Comparison of ENCODE assay signal across 18 cellular contexts in genomic region chr16:20928774-20929411, GRCh38. TPM values are rescaled to one million over a fixed set of nuclear protein-coding genes. Genes with fewer than 3 reads are reported as not detected.
A peak's percentile ranks its signal among the peaks of the same experiment; 100 is the strongest.
DNase-seq lines count a peak whose midpoint lies in the region; ATAC-seq and TF ChIP-seq lines count a peak whose summit lies in the region.
"Had no signal": no experiment of that assay in that cellular context is flagged by ENCODE, and none has a peak within 500 bp of the region (broad histone marks: within the 10 kb centered on the region; RNA-seq: fewer than 3 reads in every experiment).

No MANE protein-coding gene starts in this region.

- no peaks in the 10 kb centered on the region for H3K79me2 ChIP-seq in SK-N-SH (ENCODE audit: insufficient read depth)

- no peak for TF ChIP-seq RAD21 in SK-N-SH (IDR thresholded peaks at IDR 0.05; ENCODE audit: low read length)

- H3K27ac ChIP-seq in SK-N-SH (ENCODE audit: low read depth in 2 of 2, low read length in 1 of 2): no peak overlapping the region
- no peak overlapping the region for H3K27ac ChIP-seq in HEK293 (ENCODE audit: extremely low read depth, low read depth, low read length)
- H3K27ac ChIP-seq in gastrocnemius medialis: no peak overlapping the region
- H3K27ac ChIP-seq: C4-2B, foreskin keratinocyte had no signal

- H3K9ac ChIP-seq in SK-N-SH: no peak overlapping the region

- TF ChIP-seq POLR2A in gastrocnemius medialis (IDR thresholded peaks at IDR 0.05): no peak

- ATAC-seq in SK-N-SH treated with all-trans-retinoic acid at 6 μM for 48 hours (peak; percentile 40; the same call in 2 of the 3 replicates), gastrocnemius medialis (no peak)
- ATAC-seq: foreskin keratinocyte; natural killer cell treated with Interleukin-12 subunit alpha and Interleukin-12 subunit beta and Interleukin-15 and Interleukin-18, amount 100 ng/mL, for 72 hours had no signal

- no peaks in the 10 kb centered on the region for H3K27me3 ChIP-seq in SK-N-SH (ENCODE audit: insufficient read depth)
- H3K27me3 ChIP-seq in gastrocnemius medialis: no peaks in the 10 kb centered on the region
- H3K27me3 ChIP-seq: foreskin keratinocyte had no signal

- H3K4me3 ChIP-seq in SK-N-SH (ENCODE audit: low read depth in 2 of 2, low read length in 1 of 2) (no peak overlapping the region), HEK293 (ENCODE audit: low read depth, low read length) (no peak overlapping the region), gastrocnemius medialis (no peak overlapping the region)

- no peaks in the 10 kb centered on the region for H3F3A ChIP-seq in SK-N-SH (replicated peaks; ENCODE audit: insufficient read depth)

- H2AFZ ChIP-seq in SK-N-SH (ENCODE audit: low read depth): no peak overlapping the region

- H4K20me1 ChIP-seq in SK-N-SH (ENCODE audit: insufficient read depth): no peaks in the 10 kb centered on the region

- TF ChIP-seq CTCF in SK-N-SH (IDR thresholded peaks at IDR 0.05): no peak
- TF ChIP-seq CTCF in HEK293 (tag by site-specific recombination; IDR thresholded peaks at IDR 0.05): no peak
- no peak for TF ChIP-seq CTCF in gastrocnemius medialis (IDR thresholded peaks at IDR 0.05 in 4 of 5, conservative IDR thresholded peaks at IDR 0.05 in 1 of 5)

- H3K4me2 ChIP-seq in SK-N-SH: no peak overlapping the region

- H3K4me1 ChIP-seq in SK-N-SH (ENCODE audit: control insufficient read depth in 1 of 2, insufficient read depth in 2 of 2, low read depth in 1 of 2, low read length in 1 of 2) (no peaks in the 10 kb centered on the region), HEK293 (ENCODE audit: control insufficient read depth, insufficient read depth, low read length) (no peaks in the 10 kb centered on the region), gastrocnemius medialis (peaks cover 6 to 7% of the 10 kb centered on the region in 2 donors)
- H3K4me1 ChIP-seq: foreskin keratinocyte had no signal

- 92% methylated on average over 5 of the region's 5 CpGs for WGBS in SK-N-SH (ENCODE audit: low lambda C conversion rate)

- intact Hi-C loops in gastrocnemius medialis (cut with DNase I; ENCODE audit: low total_unique reads): no loop called here

- POLR2A ChIA-PET in SK-N-SH (lab: Yijun Ruan, JAX) (no interaction called here), HEK293 (lab: Yijun Ruan, JAX) (interaction anchor here (0.6 kb wide), 1 partner anchor 1064 kb away, joined by 3 read pairs; no protein-coding TSS in a partner anchor)

- H3K9me3 ChIP-seq in SK-N-SH (no peaks in the 10 kb centered on the region), HEK293 (ENCODE audit: control insufficient read depth, insufficient read depth, low read depth, low read length) (no peaks in the 10 kb centered on the region), gastrocnemius medialis (no peaks in the 10 kb centered on the region)

- TF ChIP-seq EP300 in SK-N-SH (IDR thresholded peaks at IDR 0.05; ENCODE audit: borderline replicate concordance in 1 of 2, low read depth in 1 of 2, low read length in 1 of 2): no peak

- no peaks in the 10 kb centered on the region for H3K9me2 ChIP-seq in SK-N-SH

- in situ Hi-C loops in gastrocnemius medialis (cut with MboI; ENCODE audit: low sequenced_read_pairs in 4 of 4): no loop called here

- CTCF ChIA-PET in SK-N-SH (lab: Yijun Ruan, JAX) (no interaction called here), HEK293 (lab: Yijun Ruan, JAX) (no interaction called here)

- DNase-seq in SK-N-SH: no peak
- DNase-seq in fibroblast of gingiva (ENCODE audit: low read depth): peak; percentile 69
- DNase-seq in mesenteric fat pad (ENCODE audit: low spot score): peak; percentile 47
- DNase-seq in GM19238 (ENCODE audit: insufficient read length, low spot score): no peak
- no peak for DNase-seq in gastrocnemius medialis
- no peak for DNase-seq in amniotic stem cell (lab: John Stamatoyannopoulos, UW)
- DNase-seq: activated CD4-positive, alpha-beta T cell treated with anti-CD3 and anti-CD28 coated beads for 48 hours; activated CD8-positive, alpha-beta memory T cell treated with anti-CD3 and anti-CD28 coated beads, Interleukin-2, amount 50 U/mL, for 4 hours; foreskin keratinocyte; KG1; kidney glomerular epithelial cell; NCI-H2029 treated with DMSO at 0.1 percent for 48 hours; NCI-H446 treated with DMSO at 0.1 percent for 48 hours; RPMI8226 had no signal

- H3K36me3 ChIP-seq in SK-N-SH (replicated peaks in 1 of 2; ENCODE audit: control insufficient read depth in 1 of 2, insufficient read depth in 2 of 2, low read length in 1 of 2) (no peaks in the 10 kb centered on the region), HEK293 (ENCODE audit: control insufficient read depth in 2 of 2, insufficient read depth in 1 of 2, low read length in 2 of 2) (peaks cover 0 to 4% of the 10 kb centered on the region in 2 experiments; a peak in 1 of 3 replicates), gastrocnemius medialis (peaks cover 0 to 10% of the 10 kb centered on the region in 2 donors)

TF ChIP-seq in SK-N-SH treated with all-trans-retinoic acid at 6 μM for 48 hours, 23 proteins besides CTCF, POLR2A, EP300 and RAD21:
- no peak for TF ChIP-seq OSR1 (CRISPR knock-in tag; IDR thresholded peaks at IDR 0.05)
- TF ChIP-seq TOX (CRISPR knock-in tag; IDR thresholded peaks at IDR 0.05; ENCODE audit: borderline replicate concordance): no peak
- no peak for TF ChIP-seq ARNTL (CRISPR knock-in tag; IDR thresholded peaks at IDR 0.05; ENCODE audit: borderline replicate concordance, low read depth)
TF ChIP-seq in SK-N-SH treated with all-trans-retinoic acid at 6 μM for 48 hours: peak in this region for 0.

TF ChIP-seq in SK-N-SH, 30 proteins besides CTCF, POLR2A, EP300 and RAD21 (continues in another document):
- TF ChIP-seq PBX3 (IDR thresholded peaks at IDR 0.05): no peak
- TF ChIP-seq EZH2phosphoT487 (IDR thresholded peaks at IDR 0.05; ENCODE audit: borderline replicate concordance, low read depth): no peak
- TF ChIP-seq IRF3 (IDR thresholded peaks at IDR 0.05; ENCODE audit: low read depth, low read length): no peak

TF ChIP-seq in HEK293, 187 proteins besides CTCF, POLR2A, EP300 and RAD21:
- TF ChIP-seq ZNF521 (tag by site-specific recombination; IDR thresholded peaks at IDR 0.05) (no peak), ZNF558 (tag by site-specific recombination; IDR thresholded peaks at IDR 0.05) (peak; percentile 48; the same call in 1 of the 2 replicates), ZNF580 (tag by site-specific recombination; IDR thresholded peaks at IDR 0.05) (no peak)

RNA-seq across cellular contexts. Expression of gene LYRM1, which starts 28.3 kb away (rescaled TPM):
- 18.1 and 21.9 TPM in 2 replicates for polyA plus RNA-seq in SK-N-SH (2012; rRNA removed)
- 30.9 and 32.6 TPM in 2 replicates for polyA plus RNA-seq in SK-N-SH (2012; cell fraction: cytosol; rRNA removed)
- polyA plus RNA-seq in SK-N-SH (2012; cell fraction: nucleus; rRNA removed): 2.8 and 8.5 TPM in 2 replicates
- total RNA-seq in mesenteric fat pad (42.0 TPM), gastrocnemius medialis (10 to 100 TPM; 36.4 to 74.7 (median 38.8) TPM)

RNA-seq across cellular contexts. Expression of gene DCUN1D3, which starts 28.7 kb away (rescaled TPM):
- polyA plus RNA-seq in SK-N-SH (2012; rRNA removed): 4.7 and 6.2 TPM in 2 replicates
- 4.5 and 4.7 TPM in 2 replicates for polyA plus RNA-seq in SK-N-SH (2012; cell fraction: cytosol; rRNA removed)
- 6.8 and 7.8 TPM in 2 replicates for polyA plus RNA-seq in SK-N-SH (2012; cell fraction: nucleus; rRNA removed)
- total RNA-seq in mesenteric fat pad: 187 TPM
- 10 to 100 TPM in 1 of 4 donors, 1 to 10 TPM in 3; 7.6 to 10.5 (median 8.3) TPM for total RNA-seq in gastrocnemius medialis

Comparison
In these comparisons a context has a peak if more than half of its experiments do, and no peak if none do; other contexts are left out.
1. DNase-seq: peak in fibroblast of gingiva (single experiment) and mesenteric fat pad (single experiment); none in SK-N-SH (single experiment), GM19238 (single experiment), gastrocnemius medialis (0 of 2) and amniotic stem cell (single experiment).
2. RNA of gene DCUN1D3, which starts 28.7 kb away (total RNA-seq): 187 TPM in mesenteric fat pad (single experiment); 7.6 to 10.5 TPM in gastrocnemius medialis; every median in the first group is over 10 times any median in the second.